ENCODE assay signal across 12 cellular contexts in the genomic region with DNA sequence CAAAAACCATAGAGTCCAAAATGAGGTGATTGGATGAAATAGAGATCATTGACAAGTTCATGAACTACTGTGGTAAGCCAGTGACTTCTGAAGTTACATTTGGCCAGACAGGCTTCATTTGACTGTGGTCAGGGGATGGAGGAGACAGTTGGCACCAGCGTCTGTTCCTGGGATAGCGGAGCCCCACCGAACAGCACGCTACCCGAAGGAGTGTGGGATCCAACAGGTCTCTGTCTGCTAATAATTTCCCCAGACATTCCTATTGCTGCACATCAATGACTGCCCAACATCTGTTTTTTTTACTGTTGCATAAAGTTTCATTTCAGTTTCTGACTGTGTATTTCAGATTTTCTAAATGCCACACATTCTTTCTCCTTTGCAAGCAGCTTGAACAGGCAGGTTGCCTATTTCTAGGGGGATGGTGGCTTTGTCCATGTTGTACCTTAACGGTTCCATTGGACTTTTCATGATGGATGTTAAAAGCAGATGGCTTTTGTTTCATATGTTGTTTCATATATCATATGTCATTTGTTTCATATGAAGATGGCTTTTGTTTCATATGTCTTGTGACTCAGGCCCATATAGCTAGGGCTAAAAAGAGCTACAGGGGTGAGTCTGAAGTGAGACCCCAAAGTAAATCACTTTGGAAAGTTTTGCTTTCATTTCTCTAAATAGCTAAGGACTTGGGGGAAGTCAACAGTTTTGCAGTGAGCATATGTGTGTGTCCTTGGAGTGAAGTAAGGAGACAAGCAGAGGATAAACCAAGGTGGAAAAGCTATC.
DNase-seq lines count a peak whose midpoint lies in the region; ATAC-seq and TF ChIP-seq lines count a peak whose summit lies in the region.
"Had no signal": no experiment of that assay in that cellular context is flagged by ENCODE, and none has a peak within 500 bp of the region (broad histone marks: within the 10 kb centered on the region; RNA-seq: fewer than 3 reads in every experiment).

No MANE protein-coding gene starts in this region.

- H3K27ac ChIP-seq in HUES64 (ENCODE audit: low read depth, low read length) = peak overlapping the region; percentile 62
- H3K27ac ChIP-seq: Peyer's patch had no signal

- POLR2A ChIA-PET in BJ (lab: Charles Lee) = no interaction called here

- no peak for TF ChIP-seq CTCF in BJ (IDR thresholded peaks at IDR 0.05; ENCODE audit: insufficient read depth, low read depth, low read length)

- H3K9ac ChIP-seq in HUES64 (ENCODE audit: low read depth, low read length) = no peak overlapping the region

- H3K9me3 ChIP-seq in HUES64 (ENCODE audit: insufficient read depth, low read depth, low read length) = no peaks in the 10 kb centered on the region
- H3K9me3 ChIP-seq: Peyer's patch, tibial nerve had no signal

- H3K27me3 ChIP-seq in BJ (ENCODE audit: control insufficient read depth, insufficient read depth, low read length) = no peaks in the 10 kb centered on the region; the same call in 1 of the 2 replicates
- H3K27me3 ChIP-seq in HUES64 (ENCODE audit: insufficient read depth, low read length) = no peaks in the 10 kb centered on the region
- H3K27me3 ChIP-seq: Peyer's patch, tibial nerve had no signal

- DNase-seq in BJ (ENCODE audit: low read depth) = peak; percentile 60
- peak; percentile 30 for DNase-seq in fibroblast of the conjunctiva (ENCODE audit: low read depth)
- no peak for DNase-seq in NCI-H2171 (lab: John Stamatoyannopoulos, UW)
- no peak for DNase-seq in effector CD8-positive, alpha-beta T cell (lab: John Stamatoyannopoulos, UW)
- no peak for DNase-seq in NCI-H748 (lab: John Stamatoyannopoulos, UW; ENCODE audit: unreplicated experiment)
- DNase-seq: Karpas-422, left ventricle myocardium superior, Peyer's patch had no signal

- H3K4me1 ChIP-seq in HUES64 (ENCODE audit: insufficient read depth, low read length) = peaks cover 28% of the 10 kb centered on the region
- H3K4me1 ChIP-seq: Peyer's patch had no signal

- H3K36me3 ChIP-seq in BJ (ENCODE audit: control insufficient read depth, insufficient read depth, low read length) = no peaks in the 10 kb centered on the region
- no peaks in the 10 kb centered on the region for H3K36me3 ChIP-seq in HUES64 (ENCODE audit: insufficient read depth, low read length)
- H3K36me3 ChIP-seq: Peyer's patch had no signal

- ATAC-seq in GM21528 (IDR thresholded peaks at IDR 0.05; ENCODE audit: low FRiP score, unreplicated experiment) (peak; percentile 52), GM21515 (IDR thresholded peaks at IDR 0.05; ENCODE audit: unreplicated experiment) (no peak)
- ATAC-seq: left ventricle myocardium superior had no signal

- 94% methylated on average over 6 of the region's 6 CpGs for WGBS in HUES64

- CTCF ChIA-PET in BJ (lab: Yijun Ruan, JAX) = interaction anchor here (1.0 kb wide), 2 partner anchors 83 to 182 kb away, joined by 3 to 4 read pairs; no protein-coding TSS in a partner anchor

- H3K4me3 ChIP-seq in BJ (ENCODE audit: low read depth, low read length) = no peak overlapping the region
- no peak overlapping the region for H3K4me3 ChIP-seq in HUES64 (ENCODE audit: low read length)
- H3K4me3 ChIP-seq: Peyer's patch, tibial nerve had no signal

Comparison
In these comparisons a context has a peak if more than half of its experiments do, and no peak if none do; other contexts are left out.
1. DNase-seq: peak in BJ (single experiment) and fibroblast of the conjunctiva (single experiment); none in NCI-H2171 (single experiment), effector CD8-positive, alpha-beta T cell (single experiment) and NCI-H748 (single experiment).